Comparison of ENCODE assay signal across 16 cellular contexts in genomic region chr19:47507031-47507430, GRCh38. TPM values are rescaled to one million over a fixed set of nuclear protein-coding genes. Genes with fewer than 3 reads are reported as not detected.
DNase-seq lines count a peak whose midpoint lies in the region; ATAC-seq, FAIRE-seq and TF ChIP-seq lines count a peak whose summit lies in the region.
"Had no signal": no experiment of that assay in that cellular context is flagged by ENCODE, and none has a peak within 500 bp of the region (broad histone marks: within the 10 kb centered on the region; RNA-seq: fewer than 3 reads in every experiment).

No MANE protein-coding gene starts in this region.

- DNase-seq in NT2/D1 (ENCODE audit: low read depth, low spot score) (no peak), Right ventricle myocardium superior (no peak), pancreas (peak in 4 of 6 donors; percentile 53 to 71 (median 64)), SHP77 (lab: John Stamatoyannopoulos, UW) (no peak)
- no peak for DNase-seq in stimulated activated CD4-positive, alpha-beta T cell treated with anti-CD3 and anti-CD28 coated beads, Interleukin-4, amount 100 ng/mL, for 4 hours
- no peak for DNase-seq in activated effector memory CD4-positive, alpha-beta T cell treated with Interleukin-2 at 50 U/mL for 16 hours
- DNase-seq: activated CD4-positive, CD25-positive, alpha-beta regulatory T cell treated with anti-CD3 and anti-CD28 coated beads, Interleukin-2, amount 50 U/mL, for 72 hours; activated gamma-delta T cell treated with Interleukin-2 at 50 U/mL for 16 hours; effector CD8-positive, alpha-beta T cell; IMR-90; NCI-H2081; SIG-M5; stimulated activated naive CD4-positive, alpha-beta T cell treated with Interleukin-2 at 50 U/mL for 16 hours had no signal

- H3K4me1 ChIP-seq in NT2/D1 (ENCODE audit: insufficient read depth, insufficient read length) (peaks cover 14% of the 10 kb centered on the region), pancreas (peaks cover 44 to 63% (median 59%) of the 10 kb centered on the region in 3 donors)

- H3K9me3 ChIP-seq in NT2/D1 (ENCODE audit: insufficient read depth, low read length) (no peaks in the 10 kb centered on the region), pancreas (no peaks in the 10 kb centered on the region)

- H3K36me3 ChIP-seq in NT2/D1 (ENCODE audit: insufficient read depth, insufficient read length, low read length) = peaks cover 42% of the 10 kb centered on the region
- H3K36me3 ChIP-seq in pancreas = peaks cover 0 to 14% (median 4%) of the 10 kb centered on the region in 3 donors

- TF ChIP-seq CTCF in C4-2B (conservative IDR thresholded peaks at IDR 0.05) = no peak
- no peak for TF ChIP-seq CTCF in pancreas (IDR thresholded peaks at IDR 0.05)

- H3K4me3 ChIP-seq in NT2/D1 (ENCODE audit: insufficient read length, low read depth) (no peak overlapping the region), pancreas (no peak overlapping the region)

- no peaks in the 10 kb centered on the region for H3K27me3 ChIP-seq in NT2/D1 (ENCODE audit: insufficient read depth, insufficient read length)
- no peaks in the 10 kb centered on the region for H3K27me3 ChIP-seq in pancreas

- peak overlapping the region; percentile 68 for H3K27ac ChIP-seq in C4-2B
- H3K27ac ChIP-seq in pancreas = peak overlapping the region; percentile 24 to 92 (median 41)

- no peak for FAIRE-seq in pancreas (lab: Jason Lieb, UNC)

- intact Hi-C loops in Right ventricle myocardium superior (cut with DNase I) = no loop called here
- intact Hi-C loops in pancreas (cut with DNase I) = no loop called here

- peak overlapping the region; percentile 61 for H3K9ac ChIP-seq in NT2/D1 (ENCODE audit: insufficient read length, low read depth)

- 21 to 31% methylated on average over 5 of the region's 5 CpGs for WGBS in pancreas, 2 donors

- ATAC-seq in Right ventricle myocardium superior (ENCODE audit: poor library complexity) = peak; percentile 62
- peak; percentile 36 to 52 (median 47) for ATAC-seq in pancreas
- no peak for ATAC-seq in GM21737 (IDR thresholded peaks at IDR 0.05; ENCODE audit: unreplicated experiment)
- ATAC-seq: naive thymus-derived CD4-positive, alpha-beta T cell had no signal

RNA-seq across cellular contexts. Expression of gene NAPA, which starts 7.8 kb away (rescaled TPM):
- total RNA-seq in Right ventricle myocardium superior (113 TPM), pancreas (10 to 100 TPM; 47.2 to 63.5 (median 53.2) TPM)
- polyA plus RNA-seq in pancreas = 100 to 1,000 TPM in 1 of 2 donors, 10 to 100 TPM in 1; 77.2 to 121 TPM

RNA-seq across cellular contexts. Expression of gene KPTN, which starts 23.0 kb away (rescaled TPM):
- 8.4 TPM for total RNA-seq in Right ventricle myocardium superior
- 10 to 100 TPM in 1 of 6 donors, 1 to 10 TPM in 5; 3.0 to 10.7 (median 5.1) TPM for total RNA-seq in pancreas
- polyA plus RNA-seq in pancreas = 10 to 100 TPM; 52.5 to 53.3 TPM

RNA-seq across cellular contexts. Expression of gene SLC8A2, which starts 35.3 kb away (rescaled TPM):
- total RNA-seq in Right ventricle myocardium superior (0.11 TPM), pancreas (1 to 10 TPM; 4.5 to 8.3 (median 6.7) TPM)
- polyA plus RNA-seq in pancreas = 1 to 10 TPM; 2.6 to 4.8 TPM
- total RNA-seq: IMR-90 had no signal
- polyA plus RNA-seq: naive thymus-derived CD4-positive, alpha-beta T cell had no signal

Comparison
In these comparisons a context has a peak if more than half of its experiments do, and no peak if none do; other contexts are left out.
1. DNase-seq: peak in pancreas (4 of 6); none in NT2/D1 (single experiment), Right ventricle myocardium superior (single experiment), SHP77 (0 of 2), stimulated activated CD4-positive, alpha-beta T cell treated with anti-CD3 and anti-CD28 coated beads, Interleukin-4, amount 100 ng/mL, for 4 hours (0 of 2) and activated effector memory CD4-positive, alpha-beta T cell treated with Interleukin-2 at 50 U/mL for 16 hours (single experiment).